In genomic region chr4:183059797-183060196, GRCh38 we compare ENCODE assay signal across 18 cellular contexts.
"Had no signal": no experiment of that assay in that cellular context is flagged by ENCODE, and none has a peak within 500 bp of the region (broad histone marks: within the 10 kb centered on the region; RNA-seq: fewer than 3 reads in every experiment).

No MANE protein-coding gene starts in this region.

- H3K36me3 ChIP-seq: ascending aorta, breast epithelium, lower lobe of right lung, prostate gland, tibial artery had no signal

- H3K27me3 ChIP-seq: ascending aorta, breast epithelium, tibial artery had no signal

- H3K4me3 ChIP-seq: ascending aorta, breast epithelium, lower lobe of right lung, prostate gland, skin epidermis, tibial artery had no signal

- DNase-seq: activated CD4-positive, alpha-beta T cell treated with anti-CD3 and anti-CD28 coated beads for 1 hour; activated CD4-positive, alpha-beta T cell treated with anti-CD3 and anti-CD28 coated beads, Interleukin-2, amount 50 U/mL, for 4 hours; activated naive CD4-positive, alpha-beta T cell treated with anti-CD3 and anti-CD28 coated beads for 36 hours; activated naive CD8-positive, alpha-beta T cell treated with anti-CD3 and anti-CD28 coated beads, Interleukin-2, amount 50 U/mL, for 24 hours; foreskin melanocyte; head of caudate nucleus; immature natural killer cell; lower lobe of right lung; midbrain; right cardiac atrium; stimulated activated CD4-positive, alpha-beta T cell treated with anti-CD3 and anti-CD28 coated beads, Interleukin-15, amount 100 ng/mL, for 24 hours; stimulated activated CD4-positive, alpha-beta T cell treated with anti-CD3 and anti-CD28 coated beads, Interleukin-4, amount 100 ng/mL, for 24 hours; stimulated activated naive CD4-positive, alpha-beta T cell; tibial artery had no signal

- ATAC-seq: activated naive CD8-positive, alpha-beta T cell treated with anti-CD3 and anti-CD28 coated beads, Interleukin-2, amount 50 U/mL, for 24 hours; lower lobe of right lung; right cardiac atrium had no signal
